ENCODE assay signal across 9 cellular contexts in the genomic region with DNA sequence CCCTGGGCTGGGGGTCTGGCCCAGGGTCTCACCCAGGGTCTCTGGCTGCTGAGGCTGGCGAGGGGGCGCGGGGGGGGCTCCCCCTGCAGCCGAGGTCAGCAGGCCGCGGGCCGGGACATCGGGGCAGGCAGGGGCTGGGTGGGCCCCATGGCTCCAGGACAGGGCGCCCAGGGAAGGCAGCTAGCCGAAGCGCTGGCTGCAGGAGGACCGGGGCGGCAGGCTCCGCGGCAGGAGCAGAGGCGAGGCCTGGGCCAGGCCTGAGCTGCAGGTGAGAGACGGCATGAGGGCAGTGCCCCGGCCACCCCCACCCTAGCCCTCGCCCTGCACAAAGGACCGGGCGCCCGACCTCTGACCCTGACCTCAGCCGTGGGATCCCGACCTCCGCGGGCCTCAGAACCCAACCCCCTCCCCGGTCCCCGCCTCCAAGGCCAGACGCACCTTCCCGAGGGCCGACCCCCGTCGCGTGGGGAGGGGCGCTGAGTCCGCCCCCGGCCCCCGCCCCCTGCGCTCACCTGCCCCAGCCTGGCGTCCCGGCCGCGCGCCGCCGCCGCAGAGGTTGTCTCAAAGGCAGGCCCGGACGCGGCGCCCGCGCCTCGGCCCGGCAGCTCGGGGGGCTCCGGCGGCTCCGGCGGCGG. TPM values are rescaled to one million over a fixed set of nuclear protein-coding genes. Genes with fewer than 3 reads are reported as not detected.
DNase-seq lines count a peak whose midpoint lies in the region; ATAC-seq and TF ChIP-seq lines count a peak whose summit lies in the region.
"Had no signal": no experiment of that assay in that cellular context is flagged by ENCODE, and none has a peak within 500 bp of the region (broad histone marks: within the 10 kb centered on the region; RNA-seq: fewer than 3 reads in every experiment).

No MANE protein-coding gene starts in this region.

- 5 to 16% methylated on average over 9 to 12 of the region's 61 CpGs for WGBS in thyroid gland, 2 donors

- no peak for ATAC-seq in activated naive CD8-positive, alpha-beta T cell treated with anti-CD3 and anti-CD28 coated beads, Interleukin-2, amount 10 ng/mL, durations not matched to agents 7 days and 5 days (ENCODE audit: low read depth)
- no peak for ATAC-seq in GM19023 (IDR thresholded peaks at IDR 0.05; ENCODE audit: unreplicated experiment)

- no peaks in the 10 kb centered on the region for H3K27me3 ChIP-seq in thyroid gland

- H3K27me3 Mint-ChIP-seq in activated naive CD8-positive, alpha-beta T cell treated with anti-CD3 and anti-CD28 coated beads, Interleukin-2, amount 10 ng/mL, durations not matched to agents 7 days and 5 days = no peaks in the 10 kb centered on the region
- H3K27me3 Mint-ChIP-seq in activated naive CD8-positive, alpha-beta T cell treated with anti-CD3 and anti-CD28 coated beads for 36 hours = peaks cover 3% of the 10 kb centered on the region

- peak overlapping the region; percentile 74 for H3K4me3 ChIP-seq in SK-N-MC
- peak overlapping the region; percentile 44 for H3K4me3 ChIP-seq in iPS-18c (ENCODE audit: insufficient read depth, low read depth, low read length)
- peak overlapping the region in 1 of 3 donors; percentile 41 for H3K4me3 ChIP-seq in thyroid gland (replicated peaks in 1 of 3)

- peaks cover 4% of the 10 kb centered on the region for H3K4me1 Mint-ChIP-seq in activated naive CD8-positive, alpha-beta T cell treated with anti-CD3 and anti-CD28 coated beads, Interleukin-2, amount 10 ng/mL, durations not matched to agents 7 days and 5 days
- H3K4me1 Mint-ChIP-seq in activated naive CD8-positive, alpha-beta T cell treated with anti-CD3 and anti-CD28 coated beads for 36 hours = peaks cover 4% of the 10 kb centered on the region

- DNase-seq in activated naive CD8-positive, alpha-beta T cell treated with anti-CD3 and anti-CD28 coated beads, Interleukin-2, amount 10 ng/mL, durations not matched to agents 7 days and 5 days = peak; percentile 64
- no peak for DNase-seq in activated naive CD8-positive, alpha-beta T cell treated with anti-CD3 and anti-CD28 coated beads for 36 hours
- DNase-seq in SK-N-MC (ENCODE audit: low read depth, low spot score) (no peak), thyroid gland (peak; percentile 40 to 42), medulla oblongata (ENCODE audit: extremely low spot score) (no peak), NCI-H187 (lab: John Stamatoyannopoulos, UW) (no peak)
- DNase-seq: KBM-7 had no signal

- no peaks in the 10 kb centered on the region for H3K9me3 ChIP-seq in SK-N-MC (ENCODE audit: low read depth, low read length)
- peaks cover 2% of the 10 kb centered on the region for H3K9me3 ChIP-seq in iPS-18c (ENCODE audit: control insufficient read depth, insufficient read depth, low read length)
- no peaks in the 10 kb centered on the region for H3K9me3 ChIP-seq in thyroid gland

- H3K27ac ChIP-seq in SK-N-MC (no peak overlapping the region), thyroid gland (peak overlapping the region in 1 of 3 donors; percentile 36)

- peak in 1 of 2 donors; percentile 6 for TF ChIP-seq POLR2A in thyroid gland (IDR thresholded peaks at IDR 0.05)

- H3K4me1 ChIP-seq in thyroid gland = peaks cover 16 to 32% of the 10 kb centered on the region in 2 donors

- intact Hi-C loops in thyroid gland (cut with DNase I) = no loop called here

- H3K9me3 Mint-ChIP-seq in activated naive CD8-positive, alpha-beta T cell treated with anti-CD3 and anti-CD28 coated beads, Interleukin-2, amount 10 ng/mL, durations not matched to agents 7 days and 5 days = no peaks in the 10 kb centered on the region
- no peaks in the 10 kb centered on the region for H3K9me3 Mint-ChIP-seq in activated naive CD8-positive, alpha-beta T cell treated with anti-CD3 and anti-CD28 coated beads for 36 hours

- POLR2A ChIA-PET in activated naive CD8-positive, alpha-beta T cell treated with anti-CD3 and anti-CD28 coated beads, Interleukin-2, amount 10 ng/mL, durations not matched to agents 7 days and 5 days (lab: Charles Lee) = interaction anchor here (0.5 to 4.5 kb wide), 9 partner anchors 11 to 135 kb away, joined by 3 to 33 read pairs (median 16); partner anchors contain the start of genes ANAPC2, MAN1B1, NDOR1 and SSNA1

- H3K27ac Mint-ChIP-seq in activated naive CD8-positive, alpha-beta T cell treated with anti-CD3 and anti-CD28 coated beads, Interleukin-2, amount 10 ng/mL, durations not matched to agents 7 days and 5 days = no peak overlapping the region
- H3K27ac Mint-ChIP-seq in activated naive CD8-positive, alpha-beta T cell treated with anti-CD3 and anti-CD28 coated beads for 36 hours = no peak overlapping the region

- no peaks in the 10 kb centered on the region for H3K36me3 Mint-ChIP-seq in activated naive CD8-positive, alpha-beta T cell treated with anti-CD3 and anti-CD28 coated beads, Interleukin-2, amount 10 ng/mL, durations not matched to agents 7 days and 5 days
- no peaks in the 10 kb centered on the region for H3K36me3 Mint-ChIP-seq in activated naive CD8-positive, alpha-beta T cell treated with anti-CD3 and anti-CD28 coated beads for 36 hours

- H3K4me3 Mint-ChIP-seq in activated naive CD8-positive, alpha-beta T cell treated with anti-CD3 and anti-CD28 coated beads, Interleukin-2, amount 10 ng/mL, durations not matched to agents 7 days and 5 days = peak overlapping the region; percentile 35
- no peak overlapping the region for H3K4me3 Mint-ChIP-seq in activated naive CD8-positive, alpha-beta T cell treated with anti-CD3 and anti-CD28 coated beads for 36 hours

- no peak for TF ChIP-seq CTCF in thyroid gland (IDR thresholded peaks at IDR 0.05)

- H3K9ac ChIP-seq in SK-N-MC (ENCODE audit: insufficient read length) = peak overlapping the region; percentile 41

- H3K36me3 ChIP-seq in SK-N-MC (ENCODE audit: insufficient read depth, low read length) = no peaks in the 10 kb centered on the region
- H3K36me3 ChIP-seq in thyroid gland = no peaks in the 10 kb centered on the region

RNA-seq across cellular contexts. Expression of gene RNF208, which starts 0.4 kb away (rescaled TPM):
- 1 to 10 TPM; 5.0 to 7.2 TPM for total RNA-seq in activated naive CD8-positive, alpha-beta T cell treated with anti-CD3 and anti-CD28 coated beads, Interleukin-2, amount 10 ng/mL, durations not matched to agents 7 days and 5 days
- total RNA-seq in activated naive CD8-positive, alpha-beta T cell treated with anti-CD3 and anti-CD28 coated beads for 36 hours = 1 to 10 TPM; 6.0 to 7.1 TPM
- 1 to 10 TPM; 2.3 to 4.5 (median 3.8) TPM for total RNA-seq in thyroid gland

RNA-seq across cellular contexts. Expression of gene CYSRT1, which starts 3.4 kb away (rescaled TPM):
- under 1 TPM; 0.45 to 0.55 TPM for total RNA-seq in activated naive CD8-positive, alpha-beta T cell treated with anti-CD3 and anti-CD28 coated beads, Interleukin-2, amount 10 ng/mL, durations not matched to agents 7 days and 5 days
- total RNA-seq in activated naive CD8-positive, alpha-beta T cell treated with anti-CD3 and anti-CD28 coated beads for 36 hours = under 1 TPM; 0.32 to 0.49 TPM
- total RNA-seq in thyroid gland = 1 to 10 TPM in 2 of 4 donors, under 1 TPM in 1, not detected in 1; 0.94 to 2.3 (median 1.3) TPM

RNA-seq across cellular contexts. Expression of gene RNF224, which starts 5.7 kb away (rescaled TPM):
- not detected for total RNA-seq in activated naive CD8-positive, alpha-beta T cell treated with anti-CD3 and anti-CD28 coated beads, Interleukin-2, amount 10 ng/mL, durations not matched to agents 7 days and 5 days
- total RNA-seq in activated naive CD8-positive, alpha-beta T cell treated with anti-CD3 and anti-CD28 coated beads for 36 hours = not detected
- total RNA-seq in thyroid gland = under 1 TPM in 2 of 4 donors, not detected in 2; 0.33 to 0.81 TPM

RNA-seq across cellular contexts. Expression of gene SLC34A3, which starts 9.1 kb away (rescaled TPM):
- not detected for total RNA-seq in activated naive CD8-positive, alpha-beta T cell treated with anti-CD3 and anti-CD28 coated beads, Interleukin-2, amount 10 ng/mL, durations not matched to agents 7 days and 5 days
- not detected for total RNA-seq in activated naive CD8-positive, alpha-beta T cell treated with anti-CD3 and anti-CD28 coated beads for 36 hours
- total RNA-seq in thyroid gland = under 1 TPM in 1 of 4 donors, not detected in 3; 0.33 TPM

RNA-seq across cellular contexts. Expression of gene NDOR1, which starts 16.1 kb away (rescaled TPM):
- total RNA-seq in activated naive CD8-positive, alpha-beta T cell treated with anti-CD3 and anti-CD28 coated beads, Interleukin-2, amount 10 ng/mL, durations not matched to agents 7 days and 5 days = 10 to 100 TPM; 38.8 to 39.8 TPM
- total RNA-seq in activated naive CD8-positive, alpha-beta T cell treated with anti-CD3 and anti-CD28 coated beads for 36 hours = 10 to 100 TPM; 37.6 to 38.8 TPM
- 10 to 100 TPM in 3 of 4 donors, 1 to 10 TPM in 1; 9.0 to 16.6 (median 15.4) TPM for total RNA-seq in thyroid gland

Comparison
In these comparisons a context has a peak if more than half of its experiments do, and no peak if none do; other contexts are left out.
1. DNase-seq: peak in activated naive CD8-positive, alpha-beta T cell treated with anti-CD3 and anti-CD28 coated beads, Interleukin-2, amount 10 ng/mL, durations not matched to agents 7 days and 5 days (single experiment) and thyroid gland (2 of 2); none in activated naive CD8-positive, alpha-beta T cell treated with anti-CD3 and anti-CD28 coated beads for 36 hours (single experiment), SK-N-MC (single experiment), medulla oblongata (single experiment) and NCI-H187 (0 of 2).